ENCODE assay signal across 24 cellular contexts in genomic region chr7:15853832-15854470, GRCh38.
DNase-seq lines count a peak whose midpoint lies in the region; ATAC-seq, FAIRE-seq and TF ChIP-seq lines count a peak whose summit lies in the region.
"Had no signal": no experiment of that assay in that cellular context is flagged by ENCODE, and none has a peak within 500 bp of the region (broad histone marks: within the 10 kb centered on the region; RNA-seq: fewer than 3 reads in every experiment).

No MANE protein-coding gene starts in this region.

- no peak overlapping the region for H4K12ac ChIP-seq in trophoblast cell (ENCODE audit: low read depth, low read length)

- no peaks in the 10 kb centered on the region for H3K36me3 Mint-ChIP-seq in astrocyte (ENCODE audit: low read depth, unreplicated experiment)
- H3K36me3 Mint-ChIP-seq: activated naive CD8-positive, alpha-beta T cell treated with anti-CD3 and anti-CD28 coated beads for 36 hours; CD4-positive, CD25-positive, alpha-beta regulatory T cell had no signal

- H3K14ac ChIP-seq in trophoblast cell (ENCODE audit: low read length) = no peak overlapping the region

- H2BK120ac ChIP-seq in trophoblast cell (ENCODE audit: insufficient read depth, low read length, poor library complexity) = no peak overlapping the region

- no peak overlapping the region for H3K27ac Mint-ChIP-seq in astrocyte (ENCODE audit: unreplicated experiment)
- H3K27ac Mint-ChIP-seq: activated CD4-positive, alpha-beta T cell treated with anti-CD3 and anti-CD28 coated beads, Interleukin-2, amount 10 ng/mL, durations not matched to agents 7 days and 5 days; activated naive CD8-positive, alpha-beta T cell treated with anti-CD3 and anti-CD28 coated beads for 36 hours; activated T-helper 17 cell treated with anti-CD3 and anti-CD28 coated beads, Interleukin-2, amount 50 U/mL, for 72 hours; CD4-positive, CD25-positive, alpha-beta regulatory T cell; dendritic cell treated with granulocyte-macrophage colony-stimulating factor and Interleukin-4, amounts not matched to agents 40 ng/mL and 50 ng/mL, for 4 days had no signal

- no peak overlapping the region for H2AFZ ChIP-seq in astrocyte (ENCODE audit: low read depth, low read length)
- H2AFZ ChIP-seq in trophoblast cell (ENCODE audit: insufficient read depth, low read length, poor library complexity) = no peak overlapping the region
- H2AFZ ChIP-seq: PC-9 had no signal

- H3K27ac ChIP-seq in astrocyte (ENCODE audit: low read depth, low read length) (no peak overlapping the region), gastrocnemius medialis (peak overlapping the region in 2 of 4 donors; percentile 21 to 41), trophoblast cell (ENCODE audit: low read depth, low read length) (no peak overlapping the region), psoas muscle (no peak overlapping the region)
- H3K27ac ChIP-seq: breast epithelium, PC-9, uterus had no signal

- peaks cover 7% of the 10 kb centered on the region for H3K4me1 ChIP-seq in astrocyte (ENCODE audit: insufficient read depth, low read length)
- peaks cover 0 to 10% of the 10 kb centered on the region in 2 donors for H3K4me1 ChIP-seq in gastrocnemius medialis
- H3K4me1 ChIP-seq in trophoblast cell (ENCODE audit: control insufficient read depth in 1 of 2, insufficient read depth in 2 of 2, low read length in 2 of 2) = no peaks in the 10 kb centered on the region
- no peaks in the 10 kb centered on the region for H3K4me1 ChIP-seq in psoas muscle
- H3K4me1 ChIP-seq: breast epithelium, uterus had no signal

- no peaks in the 10 kb centered on the region for H4K20me1 ChIP-seq in astrocyte (ENCODE audit: insufficient read depth, low read length)

- no peak overlapping the region for H4K91ac ChIP-seq in trophoblast cell (ENCODE audit: low read depth, low read length)

- H3K36me3 ChIP-seq in astrocyte (ENCODE audit: insufficient read depth, low read length) (no peaks in the 10 kb centered on the region), gastrocnemius medialis (no peaks in the 10 kb centered on the region), trophoblast cell (ENCODE audit: control insufficient read depth in 1 of 2, insufficient read depth in 2 of 2, low read length in 2 of 2) (no peaks in the 10 kb centered on the region), psoas muscle (ENCODE audit: insufficient read depth in 1 of 2, low read depth in 1 of 2) (no peaks in the 10 kb centered on the region)
- H3K36me3 ChIP-seq: breast epithelium, heart right ventricle, uterus had no signal

- H3K79me2 ChIP-seq in astrocyte (ENCODE audit: insufficient read depth, low read length) (no peaks in the 10 kb centered on the region), trophoblast cell (ENCODE audit: control insufficient read depth, insufficient read depth, low read length, poor library complexity) (no peaks in the 10 kb centered on the region)

- no peak overlapping the region for H3K23ac ChIP-seq in trophoblast cell (ENCODE audit: low read length)

- no CpG with 5 or more reads among the region's 2 CpGs for WGBS in trophoblast cell (ENCODE audit: extremely low coverage, insufficient coverage, insufficient read length)
- 22 to 30% (median 27%) methylated on average over 2 of the region's 2 CpGs for WGBS in psoas muscle, 3 donors

- in situ Hi-C loops in gastrocnemius medialis (cut with MboI; ENCODE audit: low sequenced_read_pairs in 4 of 4) = no loop called here

- no peak overlapping the region for H2BK5ac ChIP-seq in trophoblast cell (ENCODE audit: low read depth, low read length, poor library complexity)

- H2AK5ac ChIP-seq in trophoblast cell (ENCODE audit: low read length) = no peak overlapping the region

- H3K9me3 ChIP-seq in astrocyte (ENCODE audit: insufficient read depth, low read depth, low read length) (no peaks in the 10 kb centered on the region), gastrocnemius medialis (no peaks in the 10 kb centered on the region), trophoblast cell (ENCODE audit: insufficient read depth, low read depth, low read length) (no peaks in the 10 kb centered on the region), psoas muscle (no peaks in the 10 kb centered on the region)
- H3K9me3 ChIP-seq: breast epithelium, uterus had no signal

- H3K4me3 Mint-ChIP-seq in astrocyte (ENCODE audit: unreplicated experiment) = no peak overlapping the region
- H3K4me3 Mint-ChIP-seq: activated CD4-positive, alpha-beta T cell treated with anti-CD3 and anti-CD28 coated beads, Interleukin-2, amount 10 ng/mL, durations not matched to agents 7 days and 5 days; activated naive CD8-positive, alpha-beta T cell treated with anti-CD3 and anti-CD28 coated beads for 36 hours; activated T-helper 17 cell treated with anti-CD3 and anti-CD28 coated beads, Interleukin-2, amount 50 U/mL, for 72 hours; CD4-positive, CD25-positive, alpha-beta regulatory T cell; dendritic cell treated with granulocyte-macrophage colony-stimulating factor and Interleukin-4, amounts not matched to agents 40 ng/mL and 50 ng/mL, for 4 days had no signal

- TF ChIP-seq CTCF in astrocyte (IDR thresholded peaks at IDR 0.05; ENCODE audit: insufficient read depth, low read depth, low read length) (no peak), fibroblast of pulmonary artery (IDR thresholded peaks at IDR 0.05; ENCODE audit: low read length, missing control alignments) (no peak), gastrocnemius medialis (IDR thresholded peaks at IDR 0.05 in 4 of 5, conservative IDR thresholded peaks at IDR 0.05 in 1 of 5) (no peak), psoas muscle (IDR thresholded peaks at IDR 0.05) (no peak)

- H3K9ac ChIP-seq in astrocyte (ENCODE audit: low read length) = no peak overlapping the region
- no peak overlapping the region for H3K9ac ChIP-seq in trophoblast cell (ENCODE audit: low read length)

- H3K4me1 Mint-ChIP-seq in astrocyte (ENCODE audit: low read depth, unreplicated experiment) = peaks cover 11% of the 10 kb centered on the region
- H3K4me1 Mint-ChIP-seq: activated CD4-positive, alpha-beta T cell treated with anti-CD3 and anti-CD28 coated beads, Interleukin-2, amount 10 ng/mL, durations not matched to agents 7 days and 5 days; activated naive CD8-positive, alpha-beta T cell treated with anti-CD3 and anti-CD28 coated beads for 36 hours; activated T-helper 17 cell treated with anti-CD3 and anti-CD28 coated beads, Interleukin-2, amount 50 U/mL, for 72 hours; CD4-positive, CD25-positive, alpha-beta regulatory T cell had no signal

- peak; percentile 19 for DNase-seq in ELR (ENCODE audit: low read depth)
- DNase-seq in astrocyte (ENCODE audit: low read depth) = peak; percentile 27
- peak; percentile 31 for DNase-seq in fibroblast of pulmonary artery (ENCODE audit: low read depth)
- peak in 1 of 2 donors; percentile 13 for DNase-seq in gastrocnemius medialis
- no peak for DNase-seq in trophoblast cell
- no peak for DNase-seq in medulla oblongata (ENCODE audit: extremely low spot score)
- DNase-seq in psoas muscle = no peak
- DNase-seq in NCI-H2081 (lab: John Stamatoyannopoulos, UW) = no peak
- DNase-seq: activated CD4-positive, alpha-beta T cell treated with anti-CD3 and anti-CD28 coated beads, Interleukin-2, amount 10 ng/mL, durations not matched to agents 7 days and 5 days; activated naive CD8-positive, alpha-beta T cell treated with anti-CD3 and anti-CD28 coated beads for 36 hours; CD4-positive, CD25-positive, alpha-beta regulatory T cell; DMS153; erythroblast; heart right ventricle; MV-4-11; NCI-H187; PC-9; substantia nigra; uterus had no signal

- no peak overlapping the region for H4K8ac ChIP-seq in trophoblast cell (ENCODE audit: low read depth, low read length)

- no peak for FAIRE-seq in astrocyte (lab: Jason Lieb, UNC)
- FAIRE-seq: GM12878, K562 had no signal

- no peak overlapping the region for H3K4ac ChIP-seq in trophoblast cell (ENCODE audit: low read depth, low read length)

- H3K4me3 ChIP-seq in astrocyte (ENCODE audit: insufficient read depth, low read depth, low read length) (no peak overlapping the region), fibroblast of pulmonary artery (replicated peaks; ENCODE audit: low read depth, low read length) (no peak overlapping the region), gastrocnemius medialis (no peak overlapping the region), trophoblast cell (ENCODE audit: low read depth, low read length) (no peak overlapping the region), psoas muscle (no peak overlapping the region)
- H3K4me3 ChIP-seq: breast epithelium, GM12878, heart right ventricle, K562, PC-9, uterus had no signal

- H2BK12ac ChIP-seq in trophoblast cell (ENCODE audit: low read length) = no peak overlapping the region

- no peak for TF ChIP-seq POLR2A in gastrocnemius medialis (IDR thresholded peaks at IDR 0.05)

- H3K9me3 Mint-ChIP-seq in astrocyte (ENCODE audit: unreplicated experiment) = no peaks in the 10 kb centered on the region

- no peaks in the 10 kb centered on the region for H3K27me3 ChIP-seq in astrocyte (ENCODE audit: insufficient read depth, low read length)
- H3K27me3 ChIP-seq in gastrocnemius medialis = no peaks in the 10 kb centered on the region
- H3K27me3 ChIP-seq in trophoblast cell (ENCODE audit: insufficient read depth, low read length) = no peaks in the 10 kb centered on the region
- H3K27me3 ChIP-seq in psoas muscle (ENCODE audit: insufficient read depth in 3 of 3, low read length in 2 of 3) = no peaks in the 10 kb centered on the region
- H3K27me3 ChIP-seq: breast epithelium, heart right ventricle, uterus had no signal

- ATAC-seq in gastrocnemius medialis (peak; percentile 42 to 58), psoas muscle (no peak)
- ATAC-seq: activated T-helper 17 cell treated with anti-CD3 and anti-CD28 coated beads, Interleukin-2, amount 50 U/mL, for 72 hours; GM12878; K562 had no signal

- no peaks in the 10 kb centered on the region for H3K79me1 ChIP-seq in trophoblast cell (ENCODE audit: low read length)

- intact Hi-C loops in gastrocnemius medialis (cut with DNase I; ENCODE audit: low total_unique reads) = no loop called here
- intact Hi-C loops in psoas muscle (cut with DNase I) = no loop called here

- H3K27me3 Mint-ChIP-seq in astrocyte (ENCODE audit: low read depth, unreplicated experiment) = no peaks in the 10 kb centered on the region
- H3K27me3 Mint-ChIP-seq: activated CD4-positive, alpha-beta T cell treated with anti-CD3 and anti-CD28 coated beads, Interleukin-2, amount 10 ng/mL, durations not matched to agents 7 days and 5 days; activated naive CD8-positive, alpha-beta T cell treated with anti-CD3 and anti-CD28 coated beads for 36 hours; activated T-helper 17 cell treated with anti-CD3 and anti-CD28 coated beads, Interleukin-2, amount 50 U/mL, for 72 hours; CD4-positive, CD25-positive, alpha-beta regulatory T cell; dendritic cell treated with granulocyte-macrophage colony-stimulating factor and Interleukin-4, amounts not matched to agents 40 ng/mL and 50 ng/mL, for 4 days had no signal

- H3K18ac ChIP-seq in trophoblast cell (ENCODE audit: low read length) = no peak overlapping the region

- H3K4me2 ChIP-seq in astrocyte (ENCODE audit: low read length) (no peak overlapping the region), trophoblast cell (ENCODE audit: low read length) (no peak overlapping the region)
- H3K4me2 ChIP-seq: PC-9 had no signal

Comparison
In these comparisons a context has a peak if more than half of its experiments do, and no peak if none do; other contexts are left out.
1. DNase-seq: peak in ELR (single experiment), astrocyte (single experiment) and fibroblast of pulmonary artery (single experiment); none in trophoblast cell (0 of 2), medulla oblongata (single experiment), psoas muscle (0 of 2) and NCI-H2081 (0 of 2).
2. ATAC-seq: peak in gastrocnemius medialis (2 of 2); none in psoas muscle (0 of 4).